In the genomic region with DNA sequence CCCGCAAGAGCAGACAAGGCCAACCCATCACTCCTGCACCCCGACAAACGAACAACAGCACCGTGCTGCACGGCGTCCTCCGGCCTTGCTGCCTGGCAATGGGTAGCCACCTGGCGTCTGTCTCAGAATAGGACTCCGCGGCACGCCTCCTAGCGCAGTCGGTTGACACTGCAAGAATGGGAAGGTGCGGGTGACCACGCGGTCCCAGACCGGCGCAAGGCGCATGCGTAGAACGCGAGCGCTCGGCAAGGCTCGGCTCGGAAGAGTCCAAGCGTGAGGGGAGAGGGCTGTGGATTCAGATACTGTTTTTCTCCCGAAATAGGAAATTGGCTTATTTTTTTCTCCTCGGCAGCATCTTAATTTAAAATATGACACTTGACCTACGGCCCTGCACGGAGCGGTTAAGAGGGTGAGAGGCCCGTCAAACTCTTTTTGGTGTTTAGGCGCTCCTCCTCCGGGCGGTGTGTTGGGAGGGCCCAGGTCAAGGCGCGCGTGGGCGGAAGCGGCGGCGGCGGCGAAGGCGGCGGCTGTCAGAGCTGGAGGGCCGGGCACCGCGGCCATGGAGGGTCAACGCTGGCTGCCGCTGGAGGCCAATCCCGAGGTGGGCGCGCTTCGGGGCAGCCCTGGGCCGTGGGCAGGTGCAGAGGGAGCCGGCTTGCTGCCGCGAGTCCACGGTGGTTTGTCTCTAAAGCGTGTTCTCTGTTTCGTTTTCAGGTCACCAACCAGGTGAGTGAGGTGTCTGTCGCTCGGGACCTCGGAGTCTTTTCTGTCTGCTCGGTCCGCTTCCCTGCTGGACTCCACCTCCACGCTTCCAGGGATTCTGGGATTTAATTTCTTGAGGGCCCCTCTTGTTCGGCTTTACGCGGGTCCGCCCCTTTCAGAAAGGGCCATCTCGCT, we compare ENCODE assay signal across 8 cellular contexts. TPM values are rescaled to one million over a fixed set of nuclear protein-coding genes. Genes with fewer than 3 reads are reported as not detected.
DNase-seq lines count a peak whose midpoint lies in the region; ATAC-seq, FAIRE-seq and TF ChIP-seq lines count a peak whose summit lies in the region.

A gene (plus strand): TSS at position 530 of the 897 bp plus-strand sequence. CDS start 30 bp downstream, at position 560.

- H3K27me3 ChIP-seq in BE2C = no peaks in the 10 kb centered on the region

- TF ChIP-seq CTCF in BE2C (IDR thresholded peaks at IDR 0.05; ENCODE audit: low read depth, low read length) = peak; percentile 71

- DNase-seq in BE2C (peak; percentile 99), NCI-H524 (lab: John Stamatoyannopoulos, UW) (peak; percentile 89 to 96), kidney tubule cell (ENCODE audit: low spot score) (peak; percentile 97)
- DNase-seq in activated CD4-positive, alpha-beta T cell treated with anti-CD3 and anti-CD28 coated beads for 4 hours = peak; percentile 97 to 98
- DNase-seq in stimulated activated CD4-positive, alpha-beta T cell treated with anti-CD3 and anti-CD28 coated beads, Interleukin-1b, Interleukin-23, amount 100 ng/mL, for 4 hours (ENCODE audit: low read depth in 2 of 2) = peak; percentile 97

- FAIRE-seq in colon (lab: Jason Lieb, UNC) = peak; percentile 31

- peak; percentile 98 for ATAC-seq in HG03442 (IDR thresholded peaks at IDR 0.05; ENCODE audit: unreplicated experiment)

- no peaks in the 10 kb centered on the region for H3K9me3 ChIP-seq in BE2C

- H3K4me3 ChIP-seq in BE2C (ENCODE audit: low read depth, low read length) = peak within 1 kb of the TSS; percentile 98

- TF ChIP-seq POLR2A in GM19193 (IDR thresholded peaks at IDR 0.05; ENCODE audit: extremely low read depth, insufficient read depth, insufficient read length) = peak; percentile 94

- peaks cover 8% of the 10 kb centered on the region for H3K36me3 ChIP-seq in BE2C

- no peaks in the 10 kb centered on the region; the same call in 1 of the 2 replicates for H3K4me1 ChIP-seq in BE2C

RNA-seq across cellular contexts. Expression of the gene that starts here (rescaled TPM):
- 27.2 TPM for polyA plus RNA-seq in BE2C (2012; ENCODE audit: insufficient read depth, insufficient read length, low read depth)

Comparison
In these comparisons a context has a peak if more than half of its experiments do, and no peak if none do; other contexts are left out.
1. Peak in every context shown above with its lines: DNase-seq, ATAC-seq and H3K4me3 ChIP-seq.